ENCODE assay signal across 35 cellular contexts in genomic region chr3:44687898-44688297, GRCh38. TPM values are rescaled to one million over a fixed set of nuclear protein-coding genes. Genes with fewer than 3 reads are reported as not detected.
"Had no signal": no experiment of that assay in that cellular context is flagged by ENCODE, and none has a peak within 500 bp of the region (broad histone marks: within the 10 kb centered on the region; RNA-seq: fewer than 3 reads in every experiment).

No MANE protein-coding gene starts in this region.

- FAIRE-seq: astrocyte had no signal

- ATAC-seq: activated naive CD4-positive, alpha-beta T cell treated with anti-CD3 and anti-CD28 coated beads, Interleukin-2, amount 50 U/mL, for 72 hours; activated naive CD8-positive, alpha-beta T cell treated with anti-CD3 and anti-CD28 coated beads, Interleukin-2, amount 50 U/mL, for 24 hours; activated T-cell treated with anti-CD3 and anti-CD28 coated beads, Interleukin-2, amount 50 U/mL, for 4 hours; activated T-cell treated with anti-CD3 and anti-CD28 coated beads, Interleukin-2, amount 50 U/mL, for 72 hours; activated T-helper 17 cell treated with anti-CD3 and anti-CD28 coated beads, Interleukin-2, amount 50 U/mL, for 72 hours; body of pancreas had no signal

- H3K27me3 ChIP-seq: ascending aorta, brain microvascular endothelial cell, cardiac muscle cell had no signal

- H3K36me3 ChIP-seq: adrenal gland, brain microvascular endothelial cell, breast epithelium, cardiac muscle cell had no signal

- H3K4me3 ChIP-seq: adrenal gland, ascending aorta, body of pancreas, breast epithelium, cardiac muscle cell had no signal

- H3K27ac ChIP-seq: adrenal gland, ascending aorta, body of pancreas, brain microvascular endothelial cell, breast epithelium, cardiac muscle cell had no signal

- H3K9me3 ChIP-seq: adrenal gland, ascending aorta, body of pancreas had no signal

- DNase-seq: activated effector memory CD4-positive, alpha-beta T cell treated with anti-CD3 and anti-CD28 coated beads, Interleukin-2, amount 50 U/mL, for 16 hours; activated effector memory CD4-positive, alpha-beta T cell treated with Interleukin-2 at 50 U/mL for 16 hours; activated gamma-delta T cell; activated gamma-delta T cell treated with Interleukin-2 at 50 U/mL for 16 hours; activated naive CD4-positive, alpha-beta T cell; activated naive CD4-positive, alpha-beta T cell treated with anti-CD3 and anti-CD28 coated beads for 36 hours; activated naive CD4-positive, alpha-beta T cell treated with anti-CD3 and anti-CD28 coated beads, Interleukin-2, amount 10 ng/mL, durations not matched to agents 7 days and 5 days; activated naive CD4-positive, alpha-beta T cell treated with anti-CD3 and anti-CD28 coated beads, Interleukin-2, amount 50 U/mL, for 16 hours; activated naive CD4-positive, alpha-beta T cell treated with Interleukin-2 at 50 U/mL for 16 hours; activated naive CD8-positive, alpha-beta T cell treated with anti-CD3 and anti-CD28 coated beads for 36 hours; activated naive CD8-positive, alpha-beta T cell treated with anti-CD3 and anti-CD28 coated beads, Interleukin-2, amount 10 ng/mL, durations not matched to agents 7 days and 5 days; activated naive CD8-positive, alpha-beta T cell treated with anti-CD3 and anti-CD28 coated beads, Interleukin-2, amount 50 U/mL, for 24 hours; activated T-cell treated with anti-CD3 and anti-CD28 coated beads for 4 hours; activated T-cell treated with anti-CD3 and anti-CD28 coated beads, Interleukin-2, amount 50 U/mL, for 1 hour; activated T-cell treated with anti-CD3 and anti-CD28 coated beads, Interleukin-2, amount 50 U/mL, for 24 hours; activated T-cell treated with anti-CD3 and anti-CD28 coated beads, Interleukin-2, amount 50 U/mL, for 4 hours; activated T-cell treated with anti-CD3 and anti-CD28 coated beads, Interleukin-2, amount 50 U/mL, for 48 hours; activated T-cell treated with anti-CD3 and anti-CD28 coated beads, Interleukin-2, amount 50 U/mL, for 72 hours; adrenal gland; amniotic stem cell; amygdala; anterior cingulate cortex; aorta; body of pancreas; brain microvascular endothelial cell; caudate nucleus; central memory CD4-positive, alpha-beta T cell; cerebellar nuclear complex had no signal

- H3K4me1 ChIP-seq: breast epithelium had no signal

RNA-seq across cellular contexts. Expression of gene ZNF502, which starts 24.6 kb away (rescaled TPM):
- total RNA-seq: chondrocyte had no signal

RNA-seq across cellular contexts. Expression of gene ZNF501, which starts 41.5 kb away (rescaled TPM):
- total RNA-seq: ascending aorta had no signal
